ENCODE assay signal across 15 cellular contexts in the genomic region with DNA sequence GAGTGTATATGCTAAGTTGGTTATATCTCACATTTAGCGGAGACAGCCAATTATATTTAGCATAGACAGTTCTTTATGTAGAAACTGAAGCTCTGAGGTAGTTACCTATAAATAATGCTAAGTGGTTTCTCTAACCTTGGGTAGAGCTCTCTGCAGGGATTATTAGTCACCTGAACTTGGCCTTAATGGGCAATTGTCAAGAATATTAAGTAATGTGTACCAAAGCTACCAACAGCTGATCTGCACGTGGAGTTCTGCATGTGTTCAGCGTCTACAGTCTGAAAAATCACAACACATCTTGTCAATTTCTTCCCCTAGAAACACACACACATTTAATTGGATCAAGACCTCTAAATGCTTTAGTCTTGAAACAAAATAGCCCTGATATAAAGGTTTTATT.
DNase-seq lines count a peak whose midpoint lies in the region; ATAC-seq and TF ChIP-seq lines count a peak whose summit lies in the region.
"Had no signal": no experiment of that assay in that cellular context is flagged by ENCODE, and none has a peak within 500 bp of the region (broad histone marks: within the 10 kb centered on the region; RNA-seq: fewer than 3 reads in every experiment).

No MANE protein-coding gene starts in this region.

- H3K27ac ChIP-seq in gastrocnemius medialis, result peak overlapping the region in 2 of 4 donors; percentile 46 to 58
- H3K27ac ChIP-seq: BLaER1 treated with 17β-estradiol and CSF1 and Interleukin-3, amounts not matched to agents 10 nM and 100 nM; GM23248; HL-60 had no signal

- H3K4me1 ChIP-seq in gastrocnemius medialis, result peaks cover 26 to 34% of the 10 kb centered on the region in 2 donors
- H3K4me1 ChIP-seq: BLaER1 treated with 17β-estradiol and CSF1 and Interleukin-3, amounts not matched to agents 10 nM and 100 nM had no signal

- ATAC-seq in gastrocnemius medialis (peak; percentile 79 to 88), GM18498 (IDR thresholded peaks at IDR 0.05; ENCODE audit: unreplicated experiment) (no peak)
- ATAC-seq: GM12878, HCT116 had no signal

- H3K27me3 ChIP-seq in gastrocnemius medialis, result no peaks in the 10 kb centered on the region
- H3K27me3 ChIP-seq: BLaER1 treated with 17β-estradiol and CSF1 and Interleukin-3, amounts not matched to agents 10 nM and 100 nM had no signal

- H3K36me3 ChIP-seq in gastrocnemius medialis, result no peaks in the 10 kb centered on the region
- H3K36me3 ChIP-seq: BLaER1 treated with 17β-estradiol and CSF1 and Interleukin-3, amounts not matched to agents 10 nM and 100 nM had no signal

- DNase-seq in AG10803 (ENCODE audit: low read depth) (peak; percentile 15), NCI-H524 treated with DMSO at 0.1 percent for 48 hours (lab: John Stamatoyannopoulos, UW) (peak; percentile 11), left kidney (ENCODE audit: low read depth, low spot score) (peak; percentile 1), gastrocnemius medialis (no peak), NCI-H128 (lab: John Stamatoyannopoulos, UW; ENCODE audit: unreplicated experiment) (no peak), cerebellar nuclear complex (lab: John Stamatoyannopoulos, UW) (no peak)
- DNase-seq: 8988T; CD4-positive, CD25-positive, alpha-beta regulatory T cell; DMS79; GM23248 had no signal

- in situ Hi-C loops in gastrocnemius medialis (cut with MboI; ENCODE audit: low sequenced_read_pairs in 4 of 4), result no loop called here

- H3K9me3 ChIP-seq in gastrocnemius medialis, result no peaks in the 10 kb centered on the region

- no peak for TF ChIP-seq POLR2A in gastrocnemius medialis (IDR thresholded peaks at IDR 0.05)

- intact Hi-C loops in gastrocnemius medialis (cut with DNase I; ENCODE audit: low total_unique reads), result no loop called here

- TF ChIP-seq CTCF in AG10803 (conservative IDR thresholded peaks at IDR 0.05; ENCODE audit: low read length) (no peak), gastrocnemius medialis (IDR thresholded peaks at IDR 0.05 in 4 of 5, conservative IDR thresholded peaks at IDR 0.05 in 1 of 5) (no peak)

- H3K4me3 ChIP-seq in AG10803 (ENCODE audit: low read length), result no peak overlapping the region
- no peak overlapping the region for H3K4me3 ChIP-seq in gastrocnemius medialis
- H3K4me3 ChIP-seq: BLaER1 treated with 17β-estradiol and CSF1 and Interleukin-3, amounts not matched to agents 10 nM and 100 nM; GM12878; GM23248 had no signal

Comparison
In these comparisons a context has a peak if more than half of its experiments do, and no peak if none do; other contexts are left out.
1. DNase-seq: peak in AG10803 (single experiment), NCI-H524 treated with DMSO at 0.1 percent for 48 hours (single experiment) and left kidney (single experiment); none in gastrocnemius medialis (0 of 2), NCI-H128 (single experiment) and cerebellar nuclear complex (0 of 2).